In genomic region chr2:172431993-172432392, GRCh38 we compare ENCODE assay signal across 16 cellular contexts. TPM values are rescaled to one million over a fixed set of nuclear protein-coding genes. Genes with fewer than 3 reads are reported as not detected.
DNase-seq lines count a peak whose midpoint lies in the region; ATAC-seq, FAIRE-seq and TF ChIP-seq lines count a peak whose summit lies in the region.
"Had no signal": no experiment of that assay in that cellular context is flagged by ENCODE, and none has a peak within 500 bp of the region (broad histone marks: within the 10 kb centered on the region; RNA-seq: fewer than 3 reads in every experiment).

No MANE protein-coding gene starts in this region.

- H3K4ac ChIP-seq in H1 (replicated peaks; ENCODE audit: insufficient read length, low read depth, low read length), result no peak overlapping the region

- no peak overlapping the region for H3K23ac ChIP-seq in H1 (ENCODE audit: insufficient read length)

- TF ChIP-seq POLR2A in H1 (IDR thresholded peaks at IDR 0.05; ENCODE audit: control extremely low read depth in 1 of 2, low read depth in 2 of 2, low read length in 2 of 2), result no peak

- no peak overlapping the region for H2AFZ ChIP-seq in H1 (ENCODE audit: low read length)

- no peak overlapping the region for H2BK20ac ChIP-seq in H1 (ENCODE audit: low read length)

- H2BK5ac ChIP-seq in H1 (ENCODE audit: low read depth, low read length), result no peak overlapping the region

- H3K4me3 Mint-ChIP-seq in Calu3 (ENCODE audit: low read depth, unreplicated experiment), result peak overlapping the region; percentile 95

- no peak overlapping the region for H3K14ac ChIP-seq in H1 (ENCODE audit: insufficient read length)

- peaks cover 10% of the 10 kb centered on the region for H3K23me2 ChIP-seq in H1 (ENCODE audit: low read depth, low read length)

- 77% methylated on average over 2 of the region's 2 CpGs; no CpG with 5 or more reads in 1 of the 2 experiments for WGBS in H1 (ENCODE audit: extremely low coverage in 1 of 2, insufficient coverage in 1 of 2, insufficient read length in 1 of 2, insufficient replicate concordance in 2 of 2, low coverage in 1 of 2, low lambda C conversion rate in 2 of 2, missing lambda C conversion rate in 1 of 2), 2 experiments
- 71 to 81% (median 73%) methylated on average over 2 of the region's 2 CpGs for WGBS in psoas muscle, 3 donors

- no peak for FAIRE-seq in H1 (lab: Jason Lieb, UNC)
- FAIRE-seq: astrocyte had no signal

- CTCF ChIA-PET in Calu3 (lab: Charles Lee) (interaction anchor here (1.6 to 5.8 kb wide), 3 partner anchors 9 to 32 kb away, joined by 5 to 106 read pairs (median 84); no protein-coding TSS in a partner anchor), H1 (lab: Charles Lee; ENCODE audit: partially characterized antibody) (interaction anchor here (1.8 to 36.1 kb wide), 2 partner anchors 22 to 260 kb away, joined by 6 to 634 read pairs; no protein-coding TSS in a partner anchor)

- H3K79me1 ChIP-seq in H1 (ENCODE audit: low read depth, low read length), result peaks cover 24% of the 10 kb centered on the region

- POLR2A ChIA-PET in H1 (lab: Charles Lee; ENCODE audit: partially characterized antibody), result interaction anchor here (1.3 to 4.7 kb wide), 6 partner anchors 11 to 260 kb away, joined by 3 to 33 read pairs (median 4); no protein-coding TSS in a partner anchor

- H2AK5ac ChIP-seq in H1 (ENCODE audit: low read depth, low read length), result no peak overlapping the region; the same call in 1 of the 2 replicates

- H3K36me3 ChIP-seq in BLaER1 treated with 17β-estradiol and CSF1 and Interleukin-3, amounts not matched to agents 10 nM and 100 nM, result no peaks in the 10 kb centered on the region
- H3K36me3 ChIP-seq in H1 (ENCODE audit: control insufficient read depth in 2 of 4, insufficient read depth in 4 of 4, low read length in 3 of 4) (no peaks in the 10 kb centered on the region), psoas muscle (ENCODE audit: insufficient read depth in 1 of 2, low read depth in 1 of 2) (no peaks in the 10 kb centered on the region)

- no peak for TF ChIP-seq RAD21 in H1 (IDR thresholded peaks at IDR 0.05 in 1 of 2, conservative IDR thresholded peaks at IDR 0.05 in 1 of 2; ENCODE audit: low read depth in 2 of 2, low read length in 2 of 2)

- ATAC-seq in psoas muscle (no peak), esophagus mucosa (no peak), GM21360 (IDR thresholded peaks at IDR 0.05; ENCODE audit: unreplicated experiment) (no peak)

- H3K56ac ChIP-seq in H1 (replicated peaks; ENCODE audit: insufficient read length, low read depth, low read length), result no peak overlapping the region

- H4K91ac ChIP-seq in H1 (replicated peaks; ENCODE audit: insufficient read length, low read length), result no peak overlapping the region

- BruUV-seq in Calu3 (replicated peaks; lab: Mats Ljungman, UMichigan), result no TSS peak

- peaks cover 63% of the 10 kb centered on the region for H3K36me3 Mint-ChIP-seq in Calu3 (ENCODE audit: insufficient read depth, unreplicated experiment)

- H3K4me1 Mint-ChIP-seq in Calu3 (ENCODE audit: low read depth, unreplicated experiment), result peaks cover 47% of the 10 kb centered on the region

- no peaks in the 10 kb centered on the region for H3K9me3 Mint-ChIP-seq in Calu3 (ENCODE audit: low read depth, unreplicated experiment)

- DNase-seq in Calu3 (no peak), H1 (ENCODE audit: low read depth in 1 of 2, low spot score in 2 of 2) (no peak), psoas muscle (no peak), 8988T (no peak)
- DNase-seq: activated CD4-positive, alpha-beta T cell treated with anti-CD3 and anti-CD28 coated beads, Interleukin-2, amount 50 U/mL, for 4 hours; activated naive CD4-positive, alpha-beta T cell treated with Interleukin-2 at 50 U/mL for 16 hours; kidney glomerular epithelial cell; NCI-H1417 treated with DMSO at 0.1 percent for 48 hours; NCI-H2171; NCI-H69; SIG-M5; testis had no signal

- no peak overlapping the region for H2BK12ac ChIP-seq in H1 (ENCODE audit: low read depth, low read length)

- H4K5ac ChIP-seq in H1 (ENCODE audit: insufficient read length, low read depth, low read length), result no peak overlapping the region

- peaks cover 0 to 29% (median 13%) of the 10 kb centered on the region in 11 experiments; a peak in 6 of 22 replicates for H4K20me1 ChIP-seq in BLaER1 treated with 17β-estradiol and CSF1 and Interleukin-3, amounts not matched to agents 10 nM and 100 nM
- H4K20me1 ChIP-seq in H1 (replicated peaks in 1 of 2; ENCODE audit: control insufficient read depth in 1 of 2, insufficient read depth in 2 of 2, low read length in 2 of 2), result peaks cover 5 to 22% of the 10 kb centered on the region in 2 experiments

- no peak overlapping the region for H3K4me3 ChIP-seq in BLaER1 treated with 17β-estradiol and CSF1 and Interleukin-3, amounts not matched to agents 10 nM and 100 nM
- H3K4me3 ChIP-seq in H1 (ENCODE audit: extremely low read depth in 1 of 4, insufficient read depth in 2 of 4, low read depth in 3 of 4, low read length in 4 of 4) (no peak overlapping the region), psoas muscle (peak overlapping the region; percentile 94)
- H3K4me3 ChIP-seq: testis had no signal

- no peaks in the 10 kb centered on the region for H3K27me3 Mint-ChIP-seq in Calu3 (ENCODE audit: unreplicated experiment)

- H3K4me1 ChIP-seq in BLaER1 treated with 17β-estradiol and CSF1 and Interleukin-3, amounts not matched to agents 10 nM and 100 nM, result peaks cover 48 to 73% (median 62%) of the 10 kb centered on the region in 10 experiments
- peaks cover 7 to 45% (median 34%) of the 10 kb centered on the region in 4 experiments for H3K4me1 ChIP-seq in H1 (replicated peaks in 1 of 4; ENCODE audit: control insufficient read depth in 3 of 4, insufficient read depth in 4 of 4, low read length in 3 of 4)
- peaks cover 42% of the 10 kb centered on the region for H3K4me1 ChIP-seq in psoas muscle

- peaks cover 11 to 79% (median 26%) of the 10 kb centered on the region in 11 experiments; a peak in 17 of 22 replicates for H3K27me3 ChIP-seq in BLaER1 treated with 17β-estradiol and CSF1 and Interleukin-3, amounts not matched to agents 10 nM and 100 nM
- H3K27me3 ChIP-seq in H1 (replicated peaks in 1 of 4; ENCODE audit: control insufficient read depth in 3 of 4, extremely low read depth in 1 of 4, insufficient read depth in 3 of 4, low read length in 3 of 4), result no peaks in the 10 kb centered on the region
- no peaks in the 10 kb centered on the region for H3K27me3 ChIP-seq in psoas muscle (ENCODE audit: insufficient read depth in 3 of 3, low read length in 2 of 3)
- H3K27me3 ChIP-seq: testis had no signal

- TF ChIP-seq EP300 in H1 (IDR thresholded peaks at IDR 0.05; ENCODE audit: borderline replicate concordance in 1 of 2, low read depth in 2 of 2, low read length in 2 of 2), result no peak

- H3K79me2 ChIP-seq in H1 (ENCODE audit: control insufficient read depth in 1 of 2, insufficient read depth in 2 of 2, low read length in 2 of 2), result peaks cover 34 to 92% of the 10 kb centered on the region in 2 experiments

- H2BK120ac ChIP-seq in H1 (replicated peaks; ENCODE audit: low read depth, low read length), result no peak overlapping the region

- no peak overlapping the region for H4K8ac ChIP-seq in H1 (ENCODE audit: extremely low read depth, insufficient read depth, low read length)

- peak overlapping the region; percentile 27 to 68 (median 53); a peak in 14 of 22 replicates for H3K4me2 ChIP-seq in BLaER1 treated with 17β-estradiol and CSF1 and Interleukin-3, amounts not matched to agents 10 nM and 100 nM
- peak overlapping the region in 1 of 2 experiments; percentile 9; a peak in 1 of 4 replicates for H3K4me2 ChIP-seq in H1 (ENCODE audit: insufficient read depth in 1 of 2, low read depth in 2 of 2, low read length in 2 of 2)

- no peak overlapping the region for H3K9ac ChIP-seq in BLaER1 treated with 17β-estradiol and CSF1 and Interleukin-3, amounts not matched to agents 10 nM and 100 nM
- no peak overlapping the region for H3K9ac ChIP-seq in H1 (replicated peaks in 1 of 4; ENCODE audit: extremely low read depth in 1 of 4, low read depth in 3 of 4, low read length in 3 of 4)

- no peak overlapping the region for H3K18ac ChIP-seq in H1 (ENCODE audit: extremely low read depth, low read length)

- no peak overlapping the region for H3K27ac ChIP-seq in BLaER1 treated with 17β-estradiol and CSF1 and Interleukin-3, amounts not matched to agents 10 nM and 100 nM
- H3K27ac ChIP-seq in H1 (ENCODE audit: low read depth, low read length) (no peak overlapping the region), psoas muscle (peak overlapping the region; percentile 43)
- H3K27ac ChIP-seq: testis had no signal

- H2BK15ac ChIP-seq in H1 (ENCODE audit: low read length), result no peak overlapping the region

- peak overlapping the region; percentile 50 for H3K27ac Mint-ChIP-seq in Calu3 (ENCODE audit: unreplicated experiment)

- no peak for TF ChIP-seq CTCF in Calu3 (IDR thresholded peaks at IDR 0.05; ENCODE audit: unreplicated experiment)
- no peak for TF ChIP-seq CTCF in H1 (IDR thresholded peaks at IDR 0.05; ENCODE audit: control extremely low read depth in 1 of 3, insufficient read depth in 1 of 3, low read depth in 1 of 3, low read length in 3 of 3)
- TF ChIP-seq CTCF in psoas muscle (IDR thresholded peaks at IDR 0.05), result no peak

- intact Hi-C loops in Calu3 (cut with micrococcal nuclease; ENCODE audit: unreplicated experiment) (no loop called here), psoas muscle (cut with DNase I) (no loop called here)

- no peaks in the 10 kb centered on the region for H3K9me3 ChIP-seq in BLaER1 treated with 17β-estradiol and CSF1 and Interleukin-3, amounts not matched to agents 10 nM and 100 nM (replicated peaks in 1 of 11)
- no peaks in the 10 kb centered on the region for H3K9me3 ChIP-seq in H1 (ENCODE audit: insufficient read depth in 2 of 2, low read depth in 1 of 2, low read length in 1 of 2)
- no peaks in the 10 kb centered on the region for H3K9me3 ChIP-seq in psoas muscle
- H3K9me3 ChIP-seq: testis had no signal

TF ChIP-seq in H1, 55 proteins besides CTCF, POLR2A, EP300 and RAD21 (continues in another document):
- peak; percentile 44; the same call in 1 of the 2 replicates for TF ChIP-seq MAFK (IDR thresholded peaks at IDR 0.05; ENCODE audit: low read depth, low read length)
- no peak for TF ChIP-seq SP2 (IDR thresholded peaks at IDR 0.05; ENCODE audit: low read length)
- no peak for TF ChIP-seq CHD1 (IDR thresholded peaks at IDR 0.05; ENCODE audit: low read depth, low read length)

RNA-seq across cellular contexts. Expression of gene ITGA6, which starts 4.6 kb away (rescaled TPM):
- 242 and 270 TPM in 2 replicates for total RNA-seq in Calu3 (2022)
- total RNA-seq in H1 (2021; fragmentation: NEBNext Ultra II Directional; extraction: Animal tissue kit (Norgen Biotek cat#: 25700)), result 117 and 118 TPM in 2 replicates
- polyA plus RNA-seq in H1 (2011; rRNA removed), result 24.9 and 26.9 TPM in 2 replicates
- 34.1 TPM for polyA plus RNA-seq in H1 (2011; cell fraction: cytosol; rRNA removed)
- 30.9 TPM for polyA plus RNA-seq in H1 (2011; cell fraction: nucleus; rRNA removed)
- polyA plus RNA-seq in H1 (2012, experiment 1 of 2), result 53.9 to 99.9 TPM (median 67.7 TPM) in 4 replicates
- polyA plus RNA-seq in H1 (2012, experiment 2 of 2), result 4.2 TPM
- 135 TPM for polyA plus RNA-seq in H1 (2013, experiment 1 of 2)
- polyA plus RNA-seq in H1 (2013, experiment 2 of 2), result 126 TPM
- polyA minus RNA-seq in H1 (2011; rRNA and poly(A)+ RNA removed), result 45.7 and 66.1 TPM in 2 replicates
- 53.7 TPM for polyA minus RNA-seq in H1 (2011; cell fraction: cytosol; rRNA and poly(A)+ RNA removed)
- polyA minus RNA-seq in H1 (2011; cell fraction: nucleus; rRNA and poly(A)+ RNA removed), result 88.2 TPM
- 10 to 100 TPM; 25.9 to 46.5 (median 43.8) TPM for total RNA-seq in psoas muscle
- polyA plus RNA-seq in psoas muscle, result 10 to 100 TPM; 16.4 to 22.3 (median 20.9) TPM
- 65.2 TPM for total RNA-seq in esophagus mucosa
